In the genomic region with DNA sequence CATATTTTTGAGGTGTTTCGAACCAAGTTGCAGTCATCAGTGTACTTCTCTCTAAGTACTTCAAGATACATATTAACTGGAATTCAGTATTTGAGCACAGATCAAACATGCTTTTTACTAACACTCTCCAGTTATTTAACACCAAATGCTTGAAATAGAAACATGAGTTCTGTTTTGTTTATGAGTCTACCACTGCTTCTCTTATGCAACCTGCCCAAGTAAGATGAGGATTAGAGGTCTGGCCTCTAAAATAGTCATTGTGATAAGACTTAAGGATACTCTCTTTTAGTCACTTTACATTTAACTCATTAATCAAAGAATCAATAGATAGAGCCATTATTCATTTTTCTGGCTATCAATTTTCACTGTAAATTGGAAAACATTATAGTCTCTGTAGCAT, we compare ENCODE assay signal across 28 cellular contexts.
DNase-seq lines count a peak whose midpoint lies in the region; ATAC-seq, FAIRE-seq and TF ChIP-seq lines count a peak whose summit lies in the region.
"Had no signal": no experiment of that assay in that cellular context is flagged by ENCODE, and none has a peak within 500 bp of the region (broad histone marks: within the 10 kb centered on the region; RNA-seq: fewer than 3 reads in every experiment).

No MANE protein-coding gene starts in this region.

- no peak for FAIRE-seq in kidney (lab: Jason Lieb, UNC)
- FAIRE-seq: A204.1, GM12878, GM12892, GM18507 had no signal

- H3K27me3 ChIP-seq in esophagus muscularis mucosa (no peaks in the 10 kb centered on the region), psoas muscle (ENCODE audit: insufficient read depth in 3 of 3, low read length in 2 of 3) (no peaks in the 10 kb centered on the region)
- H3K27me3 ChIP-seq: BE2C, BLaER1 had no signal

- TF ChIP-seq CTCF in esophagus muscularis mucosa (IDR thresholded peaks at IDR 0.05) (no peak), psoas muscle (IDR thresholded peaks at IDR 0.05) (no peak), kidney (IDR thresholded peaks at IDR 0.05; ENCODE audit: borderline replicate concordance, extremely low read depth, insufficient read depth) (no peak)

- H3K9me3 ChIP-seq in esophagus muscularis mucosa (peaks cover 0 to 8% (median 3%) of the 10 kb centered on the region in 4 donors), psoas muscle (peaks cover 6% of the 10 kb centered on the region), kidney (ENCODE audit: control insufficient read depth in 1 of 2, low read length in 2 of 2) (no peaks in the 10 kb centered on the region)
- H3K9me3 ChIP-seq: BE2C, BLaER1 had no signal

- H3K27me3 Mint-ChIP-seq in stimulated activated memory B cell treated with anti-CD40 and anti-IgM and Interleukin-4, amounts not matched to agents 10 μg/mL and 1 μg/mL and 100 μg/mL, for 72 hours: no peaks in the 10 kb centered on the region
- H3K27me3 Mint-ChIP-seq: CD4-positive, alpha-beta memory T cell; CD4-positive, CD25-positive, alpha-beta regulatory T cell; CD8-positive, alpha-beta memory T cell had no signal

- H3K27ac ChIP-seq in esophagus muscularis mucosa (replicated peaks in 1 of 4) (peak overlapping the region in 3 of 4 donors; percentile 5 to 15 (median 13)), psoas muscle (no peak overlapping the region), kidney (ENCODE audit: low read depth in 2 of 2, low read length in 2 of 2) (no peak overlapping the region)
- H3K27ac ChIP-seq: BLaER1 had no signal

- peak in 3 of 4 donors; percentile 47 to 51 (median 50) for ATAC-seq in psoas muscle
- ATAC-seq in stimulated activated memory B cell treated with anti-CD40 and anti-IgM and Interleukin-4, amounts not matched to agents 10 μg/mL and 1 μg/mL and 100 μg/mL, for 72 hours: no peak
- ATAC-seq: GM12878 had no signal

- no peak for TF ChIP-seq EP300 in esophagus muscularis mucosa (IDR thresholded peaks at IDR 0.05)

- H3K36me3 ChIP-seq in esophagus muscularis mucosa: no peaks in the 10 kb centered on the region
- no peaks in the 10 kb centered on the region for H3K36me3 ChIP-seq in psoas muscle (ENCODE audit: insufficient read depth in 1 of 2, low read depth in 1 of 2)
- H3K36me3 ChIP-seq in kidney (ENCODE audit: control insufficient read depth in 1 of 2, insufficient read depth in 2 of 2, low read length in 2 of 2): no peaks in the 10 kb centered on the region
- H3K36me3 ChIP-seq: BE2C, BLaER1 had no signal

- H3K36me3 Mint-ChIP-seq in stimulated activated memory B cell treated with anti-CD40 and anti-IgM and Interleukin-4, amounts not matched to agents 10 μg/mL and 1 μg/mL and 100 μg/mL, for 72 hours: no peaks in the 10 kb centered on the region
- H3K36me3 Mint-ChIP-seq: CD14-positive monocyte; CD4-positive, alpha-beta memory T cell; CD4-positive, CD25-positive, alpha-beta regulatory T cell; CD8-positive, alpha-beta memory T cell had no signal

- peaks cover 0 to 19% (median 13%) of the 10 kb centered on the region in 4 donors for H3K4me1 ChIP-seq in esophagus muscularis mucosa
- peaks cover 5% of the 10 kb centered on the region for H3K4me1 ChIP-seq in psoas muscle
- H3K4me1 ChIP-seq in kidney (ENCODE audit: control insufficient read depth in 1 of 2, insufficient read depth in 1 of 2, low read depth in 1 of 2, low read length in 2 of 2): no peaks in the 10 kb centered on the region
- H3K4me1 ChIP-seq: BE2C, BLaER1 had no signal

- intact Hi-C loops in esophagus muscularis mucosa (cut with DNase I): no loop called here
- intact Hi-C loops in psoas muscle (cut with DNase I): no loop called here
- intact Hi-C loops in kidney (cut with DNase I): no loop called here

- H3K4me3 Mint-ChIP-seq in stimulated activated memory B cell treated with anti-CD40 and anti-IgM and Interleukin-4, amounts not matched to agents 10 μg/mL and 1 μg/mL and 100 μg/mL, for 72 hours: no peak overlapping the region
- H3K4me3 Mint-ChIP-seq: CD14-positive monocyte; CD4-positive, alpha-beta memory T cell; CD4-positive, CD25-positive, alpha-beta regulatory T cell; CD8-positive, alpha-beta memory T cell had no signal

- peaks cover 7% of the 10 kb centered on the region for H3K9me3 Mint-ChIP-seq in stimulated activated memory B cell treated with anti-CD40 and anti-IgM and Interleukin-4, amounts not matched to agents 10 μg/mL and 1 μg/mL and 100 μg/mL, for 72 hours

- H3K4me3 ChIP-seq in esophagus muscularis mucosa (no peak overlapping the region), psoas muscle (no peak overlapping the region), kidney (ENCODE audit: low read length in 2 of 2) (no peak overlapping the region)
- H3K4me3 ChIP-seq: BLaER1, GM12878 had no signal

- H3K9ac ChIP-seq in kidney (ENCODE audit: low read length in 2 of 2): no peak overlapping the region
- H3K9ac ChIP-seq: BLaER1 had no signal

- no peaks in the 10 kb centered on the region for H3K4me1 Mint-ChIP-seq in stimulated activated memory B cell treated with anti-CD40 and anti-IgM and Interleukin-4, amounts not matched to agents 10 μg/mL and 1 μg/mL and 100 μg/mL, for 72 hours
- H3K4me1 Mint-ChIP-seq: CD14-positive monocyte; CD4-positive, alpha-beta memory T cell; CD4-positive, CD25-positive, alpha-beta regulatory T cell; CD8-positive, alpha-beta memory T cell had no signal

- DNase-seq in MV-4-11 (lab: John Stamatoyannopoulos, UW): peak; percentile 20
- no peak for DNase-seq in esophagus muscularis mucosa (ENCODE audit: extremely low spot score)
- no peak for DNase-seq in psoas muscle
- DNase-seq in activated naive CD4-positive, alpha-beta T cell treated with Interleukin-2 at 50 U/mL for 16 hours: no peak
- DNase-seq in kidney: no peak
- DNase-seq in pons (ENCODE audit: low spot score): no peak
- DNase-seq: 8988T; ACHN; BE2C; C1 segment of cervical spinal cord; CD4-positive, alpha-beta memory T cell; CD4-positive, CD25-positive, alpha-beta regulatory T cell; CD8-positive, alpha-beta memory T cell; COR-L47; DMS 273 treated with DMSO at 0.1 percent for 48 hours; DMS153; DMS53; DMS79; DND-41; EL; GDM1 had no signal

- TF ChIP-seq POLR2A in esophagus muscularis mucosa (IDR thresholded peaks at IDR 0.05; ENCODE audit: low read depth): no peak

- WGBS in esophagus muscularis mucosa: 56% methylated on average over 1 of the region's 1 CpG
- 91 to 97% (median 92%) methylated on average over 1 of the region's 1 CpG for WGBS in psoas muscle, 3 donors

- H3K27ac Mint-ChIP-seq in stimulated activated memory B cell treated with anti-CD40 and anti-IgM and Interleukin-4, amounts not matched to agents 10 μg/mL and 1 μg/mL and 100 μg/mL, for 72 hours: no peak overlapping the region
- H3K27ac Mint-ChIP-seq: CD14-positive monocyte; CD4-positive, alpha-beta memory T cell; CD4-positive, CD25-positive, alpha-beta regulatory T cell; CD8-positive, alpha-beta memory T cell had no signal

Comparison
In these comparisons a context has a peak if more than half of its experiments do, and no peak if none do; other contexts are left out.
1. H3K27ac ChIP-seq: peak in esophagus muscularis mucosa (3 of 4); none in psoas muscle (single experiment) and kidney (0 of 2).